28 cellular contexts compared by ENCODE assay signal in genomic region chr3:99332726-99333125, GRCh38.
DNase-seq lines count a peak whose midpoint lies in the region; ATAC-seq and TF ChIP-seq lines count a peak whose summit lies in the region.
"Had no signal": no experiment of that assay in that cellular context is flagged by ENCODE, and none has a peak within 500 bp of the region (broad histone marks: within the 10 kb centered on the region; RNA-seq: fewer than 3 reads in every experiment).

No MANE protein-coding gene starts in this region.

- BruUV-seq in IMR-90 (replicated peaks; lab: Mats Ljungman, UMichigan) = no TSS peak

- H3K27ac Mint-ChIP-seq in CD14-positive monocyte = no peak overlapping the region
- H3K27ac Mint-ChIP-seq in T-cell = no peak overlapping the region
- H3K27ac Mint-ChIP-seq: activated CD8-positive, alpha-beta memory T cell treated with anti-CD3 and anti-CD28 coated beads, Interleukin-2, amount 10 ng/mL, durations not matched to agents 7 days and 5 days; dendritic cell treated with granulocyte-macrophage colony-stimulating factor and Interleukin-4, amounts not matched to agents 40 ng/mL and 50 ng/mL, for 4 days; naive thymus-derived CD8-positive, alpha-beta T cell; stimulated activated naive CD8-positive, alpha-beta T cell treated with anti-CD3 and anti-CD28 coated beads, Interleukin-15, Interleukin-2, amounts not matched to agents 100 ng/mL and 50 ng/mL, for 24 hours; T-helper 2 cell treated with Interferon-gamma antibody and Interleukin-4, amounts not matched to agents 5 μg/mL and 100 μg/mL, for 36 hours had no signal

- H4K8ac ChIP-seq in IMR-90 (ENCODE audit: low read depth in 2 of 2, low read length in 2 of 2) = no peak overlapping the region

- H3K18ac ChIP-seq in IMR-90 (ENCODE audit: low read depth, low read length) = no peak overlapping the region

- no peaks in the 10 kb centered on the region for H3K79me1 ChIP-seq in IMR-90 (ENCODE audit: low read depth in 1 of 2, low read length in 2 of 2)

- DNase-seq in AG09309 (ENCODE audit: low read depth) (peak; percentile 38), IMR-90 (peak; percentile 26), astrocyte of the spinal cord (ENCODE audit: low read depth, low spot score) (peak; percentile 33), kidney tubule cell (ENCODE audit: low spot score) (peak; percentile 3), NCI-H128 (lab: John Stamatoyannopoulos, UW; ENCODE audit: unreplicated experiment) (no peak), CD14-positive monocyte (ENCODE audit: low spot score) (no peak), right lobe of liver (no peak), T-cell (no peak)
- DNase-seq: activated CD8-positive, alpha-beta memory T cell treated with anti-CD3 and anti-CD28 coated beads, Interleukin-2, amount 10 ng/mL, durations not matched to agents 7 days and 5 days; activated naive CD4-positive, alpha-beta T cell treated with anti-CD3 and anti-CD28 coated beads, Interleukin-2, amount 50 U/mL, for 16 hours; amygdala; COR-L47; DMS79; esophagus squamous epithelium; left ventricle myocardium superior; naive thymus-derived CD8-positive, alpha-beta T cell; NCI-H1436; NCI-H2107; NCI-H446; nucleus accumbens had no signal

- POLR2A ChIA-PET in IMR-90 (lab: Charles Lee; ENCODE audit: unreplicated experiment) (interaction anchor here (0.6 kb wide), 1 partner anchor 91 kb away, joined by 4 read pairs; no protein-coding TSS in a partner anchor), T-cell (lab: Charles Lee) (no interaction called here)

- no peak overlapping the region for H3K4ac ChIP-seq in IMR-90 (ENCODE audit: low read depth, low read length)

- H4K20me1 ChIP-seq in IMR-90 (ENCODE audit: insufficient read depth, low read length) = no peaks in the 10 kb centered on the region
- H4K20me1 ChIP-seq: BLaER1 had no signal

- H2AK5ac ChIP-seq in IMR-90 (ENCODE audit: low read depth, low read length) = no peak overlapping the region

- H3K9me3 ChIP-seq in IMR-90 (ENCODE audit: control insufficient read depth, insufficient read depth, low read length) (no peaks in the 10 kb centered on the region), right lobe of liver (no peaks in the 10 kb centered on the region)
- H3K9me3 ChIP-seq: BLaER1, esophagus squamous epithelium, thoracic aorta had no signal

- H3K14ac ChIP-seq in IMR-90 (replicated peaks; ENCODE audit: low read depth, low read length) = no peak overlapping the region

- no peaks in the 10 kb centered on the region for H3K36me3 ChIP-seq in IMR-90 (ENCODE audit: control insufficient read depth, insufficient read depth, low read length)
- no peaks in the 10 kb centered on the region for H3K36me3 ChIP-seq in right lobe of liver
- H3K36me3 ChIP-seq: BLaER1, esophagus squamous epithelium, thoracic aorta had no signal

- no peak overlapping the region for H3K56ac ChIP-seq in IMR-90 (ENCODE audit: extremely low read depth, insufficient read depth, low read length)

- H3K4me1 Mint-ChIP-seq in CD14-positive monocyte (no peaks in the 10 kb centered on the region), T-cell (no peaks in the 10 kb centered on the region)
- H3K4me1 Mint-ChIP-seq: activated CD8-positive, alpha-beta memory T cell treated with anti-CD3 and anti-CD28 coated beads, Interleukin-2, amount 10 ng/mL, durations not matched to agents 7 days and 5 days; naive thymus-derived CD8-positive, alpha-beta T cell had no signal

- H4K91ac ChIP-seq in IMR-90 (ENCODE audit: insufficient read depth, low read depth, low read length) = no peak overlapping the region

- no peak overlapping the region for H2AFZ ChIP-seq in IMR-90 (replicated peaks; ENCODE audit: low read length, poor library complexity)

- H3K27me3 ChIP-seq in IMR-90 (ENCODE audit: control insufficient read depth, insufficient read depth, low read length) (no peaks in the 10 kb centered on the region), right lobe of liver (no peaks in the 10 kb centered on the region)
- H3K27me3 ChIP-seq: BLaER1, esophagus squamous epithelium had no signal

- intact Hi-C loops in IMR-90 (cut with micrococcal nuclease) = no loop called here
- intact Hi-C loops in CD14-positive monocyte (cut with micrococcal nuclease) = no loop called here
- intact Hi-C loops in right lobe of liver (cut with DNase I) = no loop called here

- H3K9me1 ChIP-seq in IMR-90 (ENCODE audit: insufficient read depth, low read length) = no peaks in the 10 kb centered on the region

- H3K9me3 Mint-ChIP-seq in CD14-positive monocyte (peaks cover 0 to 3% (median 0%) of the 10 kb centered on the region in 7 donors), T-cell (peaks cover 0 to 5% (median 0%) of the 10 kb centered on the region in 3 donors)
- H3K9me3 Mint-ChIP-seq: dendritic cell treated with granulocyte-macrophage colony-stimulating factor and Interleukin-4, amounts not matched to agents 40 ng/mL and 50 ng/mL, for 4 days; stimulated activated naive CD8-positive, alpha-beta T cell treated with anti-CD3 and anti-CD28 coated beads, Interleukin-15, Interleukin-2, amounts not matched to agents 100 ng/mL and 50 ng/mL, for 24 hours; T-helper 2 cell treated with Interferon-gamma antibody and Interleukin-4, amounts not matched to agents 5 μg/mL and 100 μg/mL, for 36 hours had no signal

- no peak overlapping the region for H3K27ac ChIP-seq in IMR-90 (ENCODE audit: insufficient read depth, low read length)
- no peak overlapping the region for H3K27ac ChIP-seq in right lobe of liver
- H3K27ac ChIP-seq: BLaER1, esophagus squamous epithelium, KMS-11, thoracic aorta had no signal

- H3K36me3 Mint-ChIP-seq in CD14-positive monocyte = no peaks in the 10 kb centered on the region
- H3K36me3 Mint-ChIP-seq in T-cell = no peaks in the 10 kb centered on the region
- H3K36me3 Mint-ChIP-seq: activated CD8-positive, alpha-beta memory T cell treated with anti-CD3 and anti-CD28 coated beads, Interleukin-2, amount 10 ng/mL, durations not matched to agents 7 days and 5 days; naive thymus-derived CD8-positive, alpha-beta T cell had no signal

- TF ChIP-seq CTCF in AG09309 (IDR thresholded peaks at IDR 0.05; ENCODE audit: control insufficient read depth, insufficient read depth, low read depth, low read length, missing control alignments) (no peak), IMR-90 (conservative IDR thresholded peaks at IDR 0.05; ENCODE audit: low read depth, low read length) (no peak), astrocyte of the spinal cord (IDR thresholded peaks at IDR 0.05; ENCODE audit: low read depth, low read length) (no peak), CD14-positive monocyte (IDR thresholded peaks at IDR 0.05) (no peak), right lobe of liver (IDR thresholded peaks at IDR 0.05) (no peak)

- H3K4me3 ChIP-seq in AG09309 (ENCODE audit: control insufficient read depth, low read depth, low read length) (no peak overlapping the region), IMR-90 (ENCODE audit: insufficient read depth, low read depth, low read length) (no peak overlapping the region), astrocyte of the spinal cord (ENCODE audit: low read depth, low read length) (no peak overlapping the region), right lobe of liver (no peak overlapping the region)
- H3K4me3 ChIP-seq: BLaER1, esophagus squamous epithelium, thoracic aorta had no signal

- no peak overlapping the region for H2BK5ac ChIP-seq in IMR-90 (ENCODE audit: low read depth, low read length, poor library complexity, severe bottlenecking)

- H3K27me3 Mint-ChIP-seq in CD14-positive monocyte (ENCODE audit: low read depth in 3 of 3) (no peaks in the 10 kb centered on the region), T-cell (no peaks in the 10 kb centered on the region)
- H3K27me3 Mint-ChIP-seq: activated CD8-positive, alpha-beta memory T cell treated with anti-CD3 and anti-CD28 coated beads, Interleukin-2, amount 10 ng/mL, durations not matched to agents 7 days and 5 days; dendritic cell treated with granulocyte-macrophage colony-stimulating factor and Interleukin-4, amounts not matched to agents 40 ng/mL and 50 ng/mL, for 4 days; stimulated activated naive CD8-positive, alpha-beta T cell treated with anti-CD3 and anti-CD28 coated beads, Interleukin-15, Interleukin-2, amounts not matched to agents 100 ng/mL and 50 ng/mL, for 24 hours had no signal

- no peak overlapping the region for H3K23ac ChIP-seq in IMR-90 (ENCODE audit: low read depth, low read length)

- TF ChIP-seq POLR2A in IMR-90 (IDR thresholded peaks at IDR 0.05; ENCODE audit: low read depth, low read length) (no peak), right lobe of liver (IDR thresholded peaks at IDR 0.05) (no peak)

- H3K4me3 Mint-ChIP-seq in CD14-positive monocyte (no peak overlapping the region), T-cell (no peak overlapping the region)
- H3K4me3 Mint-ChIP-seq: activated CD8-positive, alpha-beta memory T cell treated with anti-CD3 and anti-CD28 coated beads, Interleukin-2, amount 10 ng/mL, durations not matched to agents 7 days and 5 days; dendritic cell treated with granulocyte-macrophage colony-stimulating factor and Interleukin-4, amounts not matched to agents 40 ng/mL and 50 ng/mL, for 4 days; naive thymus-derived CD8-positive, alpha-beta T cell; stimulated activated naive CD8-positive, alpha-beta T cell treated with anti-CD3 and anti-CD28 coated beads, Interleukin-15, Interleukin-2, amounts not matched to agents 100 ng/mL and 50 ng/mL, for 24 hours; T-helper 2 cell treated with Interferon-gamma antibody and Interleukin-4, amounts not matched to agents 5 μg/mL and 100 μg/mL, for 36 hours had no signal

- TF ChIP-seq RAD21 in IMR-90 (IDR thresholded peaks at IDR 0.05; ENCODE audit: low read length) = no peak

- H2BK15ac ChIP-seq in IMR-90 (ENCODE audit: low read depth, low read length) = no peak overlapping the region

- H3K4me2 ChIP-seq in IMR-90 (ENCODE audit: low read depth, low read length) = no peak overlapping the region
- H3K4me2 ChIP-seq: BLaER1, KMS-11 had no signal

- WGBS in IMR-90 (ENCODE audit: extremely low coverage in 2 of 2, insufficient read length in 1 of 2), 2 experiments = 100% methylated on average over 1 of the region's 3 CpGs; no CpG with 5 or more reads in 1 of the 2 experiments
- WGBS in right lobe of liver (ENCODE audit: insufficient coverage, low coverage, low lambda C conversion rate, missing lambda C conversion rate) = 44% methylated on average over 3 of the region's 3 CpGs

- H3K4me1 ChIP-seq in IMR-90 (ENCODE audit: control insufficient read depth, insufficient read depth, low read length) (peaks cover 3% of the 10 kb centered on the region; the same call in 1 of the 2 replicates), right lobe of liver (no peaks in the 10 kb centered on the region)
- H3K4me1 ChIP-seq: BLaER1, esophagus squamous epithelium had no signal

- H2AK9ac ChIP-seq in IMR-90 (replicated peaks; ENCODE audit: low read depth, low read length, poor library complexity) = no peak overlapping the region

- no peak overlapping the region for H2BK20ac ChIP-seq in IMR-90 (ENCODE audit: low read depth, low read length)

- no peak overlapping the region for H3K9ac ChIP-seq in IMR-90 (ENCODE audit: low read depth, low read length)
- H3K9ac ChIP-seq: BLaER1, KMS-11 had no signal

- CTCF ChIA-PET in IMR-90 (lab: Yijun Ruan, JAX) = no interaction called here
- CTCF ChIA-PET in T-cell (lab: Charles Lee) = no interaction called here

- H4K5ac ChIP-seq in IMR-90 (ENCODE audit: low read depth, low read length) = no peak overlapping the region

- H2BK120ac ChIP-seq in IMR-90 (ENCODE audit: low read depth, low read length) = no peak overlapping the region

- dilution Hi-C loops in IMR-90 (cut with HindIII; ENCODE audit: low sequenced_read_pairs, unreplicated experiment) = no loop called here

- in situ Hi-C loops in IMR-90 (cut with MboI; ENCODE audit: low sequenced_read_pairs) = no loop called here
- in situ Hi-C loops in astrocyte of the spinal cord (cut with HindIII; ENCODE audit: low sequenced_read_pairs) = no loop called here

- peak; percentile 46; the same call in 1 of the 2 replicates for ATAC-seq in IMR-90 (ENCODE audit: low read depth)
- ATAC-seq in right lobe of liver = no peak
- ATAC-seq in T-cell (replicated peaks in 1 of 4) = no peak
- ATAC-seq: activated CD8-positive, alpha-beta memory T cell treated with anti-CD3 and anti-CD28 coated beads, Interleukin-2, amount 10 ng/mL, durations not matched to agents 7 days and 5 days; HCT116; left ventricle myocardium superior; naive thymus-derived CD8-positive, alpha-beta T cell; SK-N-SH treated with all-trans-retinoic acid at 6 μM for 48 hours had no signal

Comparison
In these comparisons a context has a peak if more than half of its experiments do, and no peak if none do; other contexts are left out.
1. DNase-seq: peak in AG09309 (single experiment), IMR-90 (single experiment), astrocyte of the spinal cord (single experiment) and kidney tubule cell (single experiment); none in NCI-H128 (single experiment), CD14-positive monocyte (single experiment), right lobe of liver (0 of 3) and T-cell (0 of 34).